ENCODE assay signal across 11 cellular contexts in genomic region chr17:64964796-64965195, GRCh38. TPM values are rescaled to one million over a fixed set of nuclear protein-coding genes. Genes with fewer than 3 reads are reported as not detected.
DNase-seq lines count a peak whose midpoint lies in the region; ATAC-seq and TF ChIP-seq lines count a peak whose summit lies in the region.
"Had no signal": no experiment of that assay in that cellular context is flagged by ENCODE, and none has a peak within 500 bp of the region (broad histone marks: within the 10 kb centered on the region; RNA-seq: fewer than 3 reads in every experiment).

No MANE protein-coding gene starts in this region.

- H3K4me3 ChIP-seq in HAP-1, result peak overlapping the region; percentile 8; the same call in 1 of the 2 replicates
- no peak overlapping the region for H3K4me3 ChIP-seq in mesenchymal stem cell (ENCODE audit: insufficient read depth in 1 of 2, low read depth in 1 of 2, low read length in 2 of 2)
- H3K4me3 ChIP-seq in breast epithelium, result no peak overlapping the region

- no peak overlapping the region for H3K4ac ChIP-seq in mesenchymal stem cell (ENCODE audit: low read depth in 1 of 2, low read length in 2 of 2)

- no peaks in the 10 kb centered on the region for H3K27me3 ChIP-seq in CD4-positive, alpha-beta T cell (ENCODE audit: control insufficient read depth, insufficient read depth, low read length)
- H3K27me3 ChIP-seq in HAP-1 (ENCODE audit: low read depth) (no peaks in the 10 kb centered on the region), mesenchymal stem cell (ENCODE audit: control insufficient read depth in 1 of 2, insufficient read depth in 1 of 2, low read length in 2 of 2) (no peaks in the 10 kb centered on the region), breast epithelium (no peaks in the 10 kb centered on the region)
- H3K27me3 ChIP-seq: heart right ventricle, uterus had no signal

- POLR2A ChIA-PET in CD4-positive, alpha-beta T cell (lab: Charles Lee), result interaction anchor here (0.9 to 2.8 kb wide), 4 partner anchors 11 to 111 kb away, joined by 4 to 24 read pairs (median 6); partner anchors contain the start of genes GNA13 and LRRC37A3

- H3K14ac ChIP-seq in mesenchymal stem cell (ENCODE audit: low read length in 2 of 2), result no peak overlapping the region

- no peaks in the 10 kb centered on the region for H3K9me3 Mint-ChIP-seq in CD4-positive, alpha-beta T cell
- no peaks in the 10 kb centered on the region for H3K9me3 Mint-ChIP-seq in activated T-helper 17 cell treated with anti-CD3 and anti-CD28 coated beads, Interleukin-2, amount 50 U/mL, for 72 hours

- DNase-seq in CD4-positive, alpha-beta T cell, result no peak
- DNase-seq in HAP-1 (ENCODE audit: low spot score in 2 of 2), result no peak
- no peak for DNase-seq in mesenchymal stem cell
- DNase-seq in cortex of kidney (lab: John Stamatoyannopoulos, UW), result no peak
- DNase-seq in breast epithelium (ENCODE audit: low spot score in 2 of 2), result no peak
- no peak for DNase-seq in left cardiac atrium
- DNase-seq: heart right ventricle, NCI-H2081 treated with DMSO at 0.1 percent for 48 hours, uterus had no signal

- no peak overlapping the region for H2BK12ac ChIP-seq in mesenchymal stem cell (ENCODE audit: low read length in 2 of 2)

- H2BK15ac ChIP-seq in mesenchymal stem cell (ENCODE audit: low read depth, poor library complexity, severe bottlenecking), result no peak overlapping the region

- H4K91ac ChIP-seq in mesenchymal stem cell (ENCODE audit: low read length), result no peak overlapping the region

- no peaks in the 10 kb centered on the region for H3K36me3 Mint-ChIP-seq in CD4-positive, alpha-beta T cell (ENCODE audit: low read depth)
- no peaks in the 10 kb centered on the region for H3K36me3 Mint-ChIP-seq in activated T-helper 17 cell treated with anti-CD3 and anti-CD28 coated beads, Interleukin-2, amount 50 U/mL, for 72 hours (ENCODE audit: low read depth)

- in situ Hi-C loops in HAP-1 (cut with MboI; ENCODE audit: low sequenced_read_pairs), result no loop called here

- H3K4me1 Mint-ChIP-seq in CD4-positive, alpha-beta T cell (ENCODE audit: low read depth), result peaks cover 66% of the 10 kb centered on the region
- H3K4me1 Mint-ChIP-seq in activated T-helper 17 cell treated with anti-CD3 and anti-CD28 coated beads, Interleukin-2, amount 50 U/mL, for 72 hours, result peaks cover 34% of the 10 kb centered on the region

- no peak overlapping the region for H2BK120ac ChIP-seq in mesenchymal stem cell (ENCODE audit: low read depth, low read length)

- TF ChIP-seq POLR2A in breast epithelium (IDR thresholded peaks at IDR 0.05), result no peak

- H3K27me3 Mint-ChIP-seq in CD4-positive, alpha-beta T cell, result no peaks in the 10 kb centered on the region
- H3K27me3 Mint-ChIP-seq in activated T-helper 17 cell treated with anti-CD3 and anti-CD28 coated beads, Interleukin-2, amount 50 U/mL, for 72 hours, result no peaks in the 10 kb centered on the region

- H3K9ac ChIP-seq in mesenchymal stem cell (ENCODE audit: low read length), result peak overlapping the region; percentile 43

- CTCF ChIA-PET in CD4-positive, alpha-beta T cell (lab: Charles Lee), result interaction anchor here (1.1 to 3.2 kb wide), 2 partner anchors 136 to 173 kb away, joined by 3 to 7 read pairs (median 3); partner anchors contain the start of gene RGS9

- H2BK5ac ChIP-seq in mesenchymal stem cell (ENCODE audit: low read depth, low read length, poor library complexity, severe bottlenecking), result no peak overlapping the region

- intact Hi-C loops in CD4-positive, alpha-beta T cell (cut with DNase I, micrococcal nuclease), result loop anchor here in 1 of 2 experiments (2.0 to 10.0 kb wide), 3 partner anchors 120 to 187 kb away; no protein-coding TSS in a partner anchor
- intact Hi-C loops in breast epithelium (cut with DNase I; ENCODE audit: low total_unique reads), result loop anchor here (10.0 kb wide), 1 partner anchor 140 kb away; no protein-coding TSS in a partner anchor
- intact Hi-C loops in left cardiac atrium (cut with DNase I), result no loop called here

- H3K4me1 ChIP-seq in HAP-1, result peaks cover 13% of the 10 kb centered on the region
- peaks cover 1% of the 10 kb centered on the region for H3K4me1 ChIP-seq in mesenchymal stem cell (ENCODE audit: control insufficient read depth, insufficient read depth, low read depth, low read length)
- H3K4me1 ChIP-seq in breast epithelium, result no peaks in the 10 kb centered on the region
- H3K4me1 ChIP-seq: uterus had no signal

- no peak for ATAC-seq in CD4-positive, alpha-beta T cell (ENCODE audit: poor library complexity)
- no peak for ATAC-seq in activated T-helper 17 cell treated with anti-CD3 and anti-CD28 coated beads, Interleukin-2, amount 50 U/mL, for 72 hours (replicated peaks)
- no peak for ATAC-seq in HG02678 (IDR thresholded peaks at IDR 0.05; ENCODE audit: unreplicated experiment)
- no peak for ATAC-seq in left cardiac atrium
- ATAC-seq: heart right ventricle had no signal

- H4K8ac ChIP-seq in mesenchymal stem cell (ENCODE audit: low read length), result no peak overlapping the region

- no peak overlapping the region for H3K18ac ChIP-seq in mesenchymal stem cell (ENCODE audit: low read depth in 1 of 2, low read length in 2 of 2)

- H3K36me3 ChIP-seq in HAP-1 (replicated peaks) (no peaks in the 10 kb centered on the region), mesenchymal stem cell (ENCODE audit: control insufficient read depth in 1 of 2, insufficient read depth in 2 of 2, low read depth in 1 of 2, low read length in 2 of 2) (no peaks in the 10 kb centered on the region), breast epithelium (no peaks in the 10 kb centered on the region)
- H3K36me3 ChIP-seq: uterus had no signal

- no peak overlapping the region for H2AK5ac ChIP-seq in mesenchymal stem cell (ENCODE audit: low read length, severe bottlenecking)

- WGBS in mesenchymal stem cell, result 93% methylated on average over 8 of the region's 9 CpGs

- no peak overlapping the region for H3K23ac ChIP-seq in mesenchymal stem cell (ENCODE audit: low read length in 2 of 2)

- no peak overlapping the region for H3K4me3 Mint-ChIP-seq in CD4-positive, alpha-beta T cell
- H3K4me3 Mint-ChIP-seq in activated T-helper 17 cell treated with anti-CD3 and anti-CD28 coated beads, Interleukin-2, amount 50 U/mL, for 72 hours, result peak overlapping the region; percentile 70

- no peak for TF ChIP-seq CTCF in CD4-positive, alpha-beta T cell (IDR thresholded peaks at IDR 0.05)
- TF ChIP-seq CTCF in breast epithelium (IDR thresholded peaks at IDR 0.05), result no peak

- H3K9me3 ChIP-seq in CD4-positive, alpha-beta T cell (ENCODE audit: control insufficient read depth, low read length), result no peaks in the 10 kb centered on the region
- H3K9me3 ChIP-seq in HAP-1 (no peaks in the 10 kb centered on the region), mesenchymal stem cell (ENCODE audit: control insufficient read depth, low read length) (no peaks in the 10 kb centered on the region), breast epithelium (no peaks in the 10 kb centered on the region)
- H3K9me3 ChIP-seq: heart right ventricle, uterus had no signal

- no peak overlapping the region for H2AFZ ChIP-seq in mesenchymal stem cell (ENCODE audit: low read depth, low read length)

- H3K27ac ChIP-seq in CD4-positive, alpha-beta T cell (ENCODE audit: low read depth, low read length), result no peak overlapping the region
- H3K27ac ChIP-seq in mesenchymal stem cell (ENCODE audit: low read length, poor library complexity, severe bottlenecking) (no peak overlapping the region), breast epithelium (no peak overlapping the region)

- H3K4me2 ChIP-seq in mesenchymal stem cell (ENCODE audit: low read length, poor library complexity, severe bottlenecking), result no peak overlapping the region

- H3K27ac Mint-ChIP-seq in CD4-positive, alpha-beta T cell, result peak overlapping the region; percentile 88
- no peak overlapping the region for H3K27ac Mint-ChIP-seq in activated T-helper 17 cell treated with anti-CD3 and anti-CD28 coated beads, Interleukin-2, amount 50 U/mL, for 72 hours

- H3K79me1 ChIP-seq in mesenchymal stem cell (replicated peaks; ENCODE audit: low read length, poor library complexity, severe bottlenecking), result no peaks in the 10 kb centered on the region

RNA-seq across cellular contexts. Expression of gene LRRC37A3, which starts 45.5 kb away (rescaled TPM):
- total RNA-seq in CD4-positive, alpha-beta T cell, result 1 to 10 TPM; 7.6 to 8.0 TPM
- total RNA-seq in activated T-helper 17 cell treated with anti-CD3 and anti-CD28 coated beads, Interleukin-2, amount 50 U/mL, for 72 hours, result 10 to 100 TPM; 10.1 to 17.4 TPM
- 2.7 TPM for polyA plus RNA-seq in mesenchymal stem cell (2013, experiment 1 of 2)
- 1.8 TPM for polyA plus RNA-seq in mesenchymal stem cell (2013, experiment 2 of 2)
- total RNA-seq in breast epithelium (10 to 100 TPM in 2 of 3 donors, 1 to 10 TPM in 1; 8.2 to 17.3 (median 14.7) TPM), left cardiac atrium (1 to 10 TPM; 3.7 to 9.6 TPM)
